ENCODE assay signal across 17 cellular contexts in genomic region chr11:102435688-102436087, GRCh38.
"Had no signal": no experiment of that assay in that cellular context is flagged by ENCODE, and none has a peak within 500 bp of the region (broad histone marks: within the 10 kb centered on the region; RNA-seq: fewer than 3 reads in every experiment).

No MANE protein-coding gene starts in this region.

- H3K27ac ChIP-seq: body of pancreas, prostate gland, right atrium auricular region, thoracic aorta, upper lobe of left lung had no signal

- ATAC-seq: body of pancreas, left cardiac atrium, mucosa of descending colon had no signal

- H3K4me1 ChIP-seq: body of pancreas, prostate gland had no signal

- H3K36me3 ChIP-seq: prostate gland, right atrium auricular region, thoracic aorta had no signal

- H3K27me3 Mint-ChIP-seq: activated CD4-positive, alpha-beta T cell treated with anti-CD3 and anti-CD28 coated beads, Interleukin-2, amount 10 ng/mL, durations not matched to agents 24 days and 14 days; activated naive CD8-positive, alpha-beta T cell treated with anti-CD3 and anti-CD28 coated beads, Interleukin-2, amount 10 ng/mL, durations not matched to agents 7 days and 5 days; naive B cell had no signal

- H3K27ac Mint-ChIP-seq: activated CD4-positive, alpha-beta T cell treated with anti-CD3 and anti-CD28 coated beads, Interleukin-2, amount 10 ng/mL, durations not matched to agents 24 days and 14 days; activated naive CD8-positive, alpha-beta T cell treated with anti-CD3 and anti-CD28 coated beads, Interleukin-2, amount 10 ng/mL, durations not matched to agents 7 days and 5 days; activated T-helper 2 cell treated with anti-CD3 and anti-CD28 coated beads, Interferon-gamma antibody, Interleukin-2, Interleukin-4, amounts not matched to agents 10 μg/mL and 5 μg/mL and 100 μg/mL, durations not matched to agents 14 hours and 24 hours and 36 hours had no signal

- H3K27me3 ChIP-seq: body of pancreas, right atrium auricular region, upper lobe of left lung had no signal

- H3K9me3 ChIP-seq: prostate gland, right atrium auricular region, thoracic aorta had no signal

- H3K4me3 ChIP-seq: body of pancreas, mucosa of descending colon, prostate gland, right atrium auricular region, thoracic aorta, upper lobe of left lung had no signal

- H3K4me3 Mint-ChIP-seq: activated CD4-positive, alpha-beta T cell treated with anti-CD3 and anti-CD28 coated beads, Interleukin-2, amount 10 ng/mL, durations not matched to agents 24 days and 14 days; activated naive CD8-positive, alpha-beta T cell treated with anti-CD3 and anti-CD28 coated beads, Interleukin-2, amount 10 ng/mL, durations not matched to agents 7 days and 5 days; naive B cell had no signal

- DNase-seq: activated CD4-positive, alpha-beta T cell treated with anti-CD3 and anti-CD28 coated beads, Interleukin-2, amount 10 ng/mL, durations not matched to agents 24 days and 14 days; activated naive CD8-positive, alpha-beta T cell treated with anti-CD3 and anti-CD28 coated beads, Interleukin-2, amount 10 ng/mL, durations not matched to agents 7 days and 5 days; body of pancreas; dermis blood vessel endothelial cell; effector memory CD4-positive, alpha-beta T cell; left cardiac atrium; mesenchymal stem cell; mucosa of descending colon; naive B cell; stimulated activated CD4-positive, alpha-beta T cell treated with anti-CD3 and anti-CD28 coated beads, Interleukin-2, amount 100 ng/mL, for 24 hours; T-helper 1 cell; T1000; upper lobe of left lung had no signal
